9 cellular contexts compared by ENCODE assay signal in genomic region chr1:156496211-156496761, GRCh38. TPM values are rescaled to one million over a fixed set of nuclear protein-coding genes. Genes with fewer than 3 reads are reported as not detected.
A peak's percentile ranks its signal among the peaks of the same experiment; 100 is the strongest.
DNase-seq lines count a peak whose midpoint lies in the region; ATAC-seq and TF ChIP-seq lines count a peak whose summit lies in the region.
"Had no signal": no experiment of that assay in that cellular context is flagged by ENCODE, and none has a peak within 500 bp of the region (broad histone marks: within the 10 kb centered on the region; RNA-seq: fewer than 3 reads in every experiment).

No MANE protein-coding gene starts in this region.

- H3K4me3 ChIP-seq in WERI-Rb-1 (ENCODE audit: low read depth, low read length) (peak overlapping the region; percentile 20), thyroid gland (replicated peaks in 1 of 3) (no peak overlapping the region)

- DNase-seq in activated T-cell treated with anti-CD3 and anti-CD28 coated beads, Interleukin-2, amount 50 U/mL, for 24 hours = no peak
- DNase-seq in activated T-cell treated with anti-CD3 and anti-CD28 coated beads for 4 hours (no peak), WERI-Rb-1 (peak; percentile 98), thyroid gland (no peak), globus pallidus (ENCODE audit: low spot score) (no peak)

- H3K27ac ChIP-seq in WERI-Rb-1 (peak overlapping the region; percentile 89), layer of hippocampus (ENCODE audit: low read depth, low read length) (peak overlapping the region; percentile 85), thyroid gland (peak overlapping the region; percentile 35 to 100 (median 100))
- H3K27ac ChIP-seq: foreskin keratinocyte had no signal

- no peaks in the 10 kb centered on the region for H3K9me3 Mint-ChIP-seq in activated T-cell treated with anti-CD3 and anti-CD28 coated beads, Interleukin-2, amount 50 U/mL, for 24 hours

- H3K27me3 ChIP-seq in WERI-Rb-1 (ENCODE audit: insufficient read depth, low read depth, severe bottlenecking) (no peaks in the 10 kb centered on the region), layer of hippocampus (ENCODE audit: control insufficient read depth, insufficient read depth, low read length) (no peaks in the 10 kb centered on the region), thyroid gland (no peaks in the 10 kb centered on the region)
- H3K27me3 ChIP-seq: foreskin keratinocyte had no signal

- H3K4me1 Mint-ChIP-seq in activated T-cell treated with anti-CD3 and anti-CD28 coated beads, Interleukin-2, amount 50 U/mL, for 24 hours (ENCODE audit: low read depth) = peaks cover 78% of the 10 kb centered on the region

- 60% methylated on average over 10 of the region's 10 CpGs for WGBS in thyroid gland, 2 donors

- TF ChIP-seq CTCF in WERI-Rb-1 (IDR thresholded peaks at IDR 0.05; ENCODE audit: low read depth, low read length) (no peak), thyroid gland (IDR thresholded peaks at IDR 0.05) (no peak)

- ATAC-seq in HG02852 (IDR thresholded peaks at IDR 0.05; ENCODE audit: unreplicated experiment) (no peak), HG02981 (IDR thresholded peaks at IDR 0.05; ENCODE audit: unreplicated experiment) (no peak)
- ATAC-seq: foreskin keratinocyte had no signal

- H3K36me3 ChIP-seq in WERI-Rb-1 = peaks cover 46% of the 10 kb centered on the region
- no peaks in the 10 kb centered on the region for H3K36me3 ChIP-seq in thyroid gland

- H3K27me3 Mint-ChIP-seq in activated T-cell treated with anti-CD3 and anti-CD28 coated beads, Interleukin-2, amount 50 U/mL, for 24 hours = no peaks in the 10 kb centered on the region

- H3K9me3 ChIP-seq in WERI-Rb-1 (ENCODE audit: severe bottlenecking) (no peaks in the 10 kb centered on the region), thyroid gland (no peaks in the 10 kb centered on the region)

- peaks cover 72 to 73% of the 10 kb centered on the region in 2 donors for H3K4me1 ChIP-seq in thyroid gland

- peak overlapping the region; percentile 81 for H3K27ac Mint-ChIP-seq in activated T-cell treated with anti-CD3 and anti-CD28 coated beads, Interleukin-2, amount 50 U/mL, for 24 hours

- peak overlapping the region; percentile 32 for H3K4me3 Mint-ChIP-seq in activated T-cell treated with anti-CD3 and anti-CD28 coated beads, Interleukin-2, amount 50 U/mL, for 24 hours

- intact Hi-C loops in thyroid gland (cut with DNase I) = loop anchor here (5.0 kb wide), 1 partner anchor 34 kb away; no protein-coding TSS in a partner anchor

- no peak for TF ChIP-seq POLR2A in thyroid gland (IDR thresholded peaks at IDR 0.05)

- H3K36me3 Mint-ChIP-seq in activated T-cell treated with anti-CD3 and anti-CD28 coated beads, Interleukin-2, amount 50 U/mL, for 24 hours (ENCODE audit: low read depth) = peaks cover 41% of the 10 kb centered on the region

RNA-seq across cellular contexts. Expression of gene MEF2D, which starts 4.3 kb away (rescaled TPM):
- total RNA-seq in thyroid gland = 10 to 100 TPM; 26.4 to 80.6 (median 32.0) TPM
